Comparison of ENCODE assay signal across 7 cellular contexts in genomic region chr5:151051931-151052608, GRCh38. TPM values are rescaled to one million over a fixed set of nuclear protein-coding genes. Genes with fewer than 3 reads are reported as not detected.
DNase-seq lines count a peak whose midpoint lies in the region; ATAC-seq and TF ChIP-seq lines count a peak whose summit lies in the region.

No MANE protein-coding gene starts in this region.

- H3K27ac ChIP-seq in cardiac muscle cell (peak overlapping the region; percentile 54), WERI-Rb-1 (no peak overlapping the region)

- H3K27ac Mint-ChIP-seq in IgD-negative memory B cell = peak overlapping the region in 2 of 3 donors; percentile 54 to 63
- H3K27ac Mint-ChIP-seq in stimulated activated effector memory CD8-positive, alpha-beta T cell treated with anti-CD3 and anti-CD28 coated beads, Interleukin-12 subunit alpha, Interleukin-12 subunit beta, amount 100 ng/mL, for 72 hours = peak overlapping the region; percentile 34

- no peaks in the 10 kb centered on the region for H3K4me1 ChIP-seq in cardiac muscle cell (ENCODE audit: low read depth)

- H3K4me1 Mint-ChIP-seq in IgD-negative memory B cell = peaks cover 12 to 18% (median 17%) of the 10 kb centered on the region in 3 donors
- peaks cover 42% of the 10 kb centered on the region for H3K4me1 Mint-ChIP-seq in stimulated activated effector memory CD8-positive, alpha-beta T cell treated with anti-CD3 and anti-CD28 coated beads, Interleukin-12 subunit alpha, Interleukin-12 subunit beta, amount 100 ng/mL, for 72 hours

- H3K27me3 ChIP-seq in cardiac muscle cell (no peaks in the 10 kb centered on the region), WERI-Rb-1 (ENCODE audit: insufficient read depth, low read depth, severe bottlenecking) (no peaks in the 10 kb centered on the region)

- DNase-seq in cardiac muscle cell (ENCODE audit: low read depth in 1 of 2, low spot score in 1 of 2) (no peak), occipital lobe (lab: John Stamatoyannopoulos, UW) (no peak), WERI-Rb-1 (no peak), putamen (ENCODE audit: low spot score) (no peak)
- no peak for DNase-seq in stimulated activated effector memory CD8-positive, alpha-beta T cell treated with anti-CD3 and anti-CD28 coated beads, Interleukin-12 subunit alpha, Interleukin-12 subunit beta, amount 100 ng/mL, for 72 hours (ENCODE audit: low spot score in 2 of 2)

- H3K36me3 ChIP-seq in cardiac muscle cell (peaks cover 16% of the 10 kb centered on the region), WERI-Rb-1 (peaks cover 24% of the 10 kb centered on the region)

- ATAC-seq in GM19455 (IDR thresholded peaks at IDR 0.05; ENCODE audit: unreplicated experiment) = peak; percentile 18
- ATAC-seq in stimulated activated effector memory CD8-positive, alpha-beta T cell treated with anti-CD3 and anti-CD28 coated beads, Interleukin-12 subunit alpha, Interleukin-12 subunit beta, amount 100 ng/mL, for 72 hours = no peak

- no peaks in the 10 kb centered on the region for H3K9me3 Mint-ChIP-seq in IgD-negative memory B cell
- H3K9me3 Mint-ChIP-seq in stimulated activated effector memory CD8-positive, alpha-beta T cell treated with anti-CD3 and anti-CD28 coated beads, Interleukin-12 subunit alpha, Interleukin-12 subunit beta, amount 100 ng/mL, for 72 hours = no peaks in the 10 kb centered on the region

- H3K4me3 Mint-ChIP-seq in IgD-negative memory B cell = peak overlapping the region in 1 of 4 donors; percentile 88
- H3K4me3 Mint-ChIP-seq in stimulated activated effector memory CD8-positive, alpha-beta T cell treated with anti-CD3 and anti-CD28 coated beads, Interleukin-12 subunit alpha, Interleukin-12 subunit beta, amount 100 ng/mL, for 72 hours = no peak overlapping the region

- H3K9me3 ChIP-seq in cardiac muscle cell (ENCODE audit: low read depth) (no peaks in the 10 kb centered on the region), WERI-Rb-1 (ENCODE audit: severe bottlenecking) (no peaks in the 10 kb centered on the region)

- TF ChIP-seq CTCF in cardiac muscle cell (IDR thresholded peaks at IDR 0.05; ENCODE audit: low read depth, low read length) = no peak
- TF ChIP-seq CTCF in WERI-Rb-1 (IDR thresholded peaks at IDR 0.05; ENCODE audit: low read depth, low read length) = no peak

- H3K36me3 Mint-ChIP-seq in IgD-negative memory B cell = peaks cover 9% of the 10 kb centered on the region
- H3K36me3 Mint-ChIP-seq in stimulated activated effector memory CD8-positive, alpha-beta T cell treated with anti-CD3 and anti-CD28 coated beads, Interleukin-12 subunit alpha, Interleukin-12 subunit beta, amount 100 ng/mL, for 72 hours = peaks cover 100% of the 10 kb centered on the region

- H3K27me3 Mint-ChIP-seq in IgD-negative memory B cell = no peaks in the 10 kb centered on the region

- no peak overlapping the region for H3K4me3 ChIP-seq in cardiac muscle cell
- H3K4me3 ChIP-seq in WERI-Rb-1 (ENCODE audit: low read depth, low read length) = no peak overlapping the region

RNA-seq across cellular contexts. Expression of gene TNIP1, which starts 28.8 kb away (rescaled TPM):
- polyA plus RNA-seq in IgD-negative memory B cell (78.3 TPM), cardiac muscle cell (94.9 and 104 TPM in 2 replicates)
- total RNA-seq in cardiac muscle cell (134 and 147 TPM in 2 replicates), occipital lobe (18.1 TPM)

RNA-seq across cellular contexts. Expression of gene GPX3, which starts 31.7 kb away (rescaled TPM):
- polyA plus RNA-seq in IgD-negative memory B cell (2.8 TPM), cardiac muscle cell (79.8 and 121 TPM in 2 replicates)
- total RNA-seq in cardiac muscle cell (46.6 and 73.7 TPM in 2 replicates), occipital lobe (12.3 TPM)
